In genomic region chr7:11970132-11970531, GRCh38 we compare ENCODE assay signal across 24 cellular contexts.
"Had no signal": no experiment of that assay in that cellular context is flagged by ENCODE, and none has a peak within 500 bp of the region (broad histone marks: within the 10 kb centered on the region; RNA-seq: fewer than 3 reads in every experiment).

No MANE protein-coding gene starts in this region.

- H3K4me3 ChIP-seq: ascending aorta, ovary, prostate gland, right atrium auricular region, upper lobe of right lung had no signal

- DNase-seq: activated CD4-positive, alpha-beta T cell treated with anti-CD3 and anti-CD28 coated beads for 1 hour; activated CD4-positive, alpha-beta T cell treated with anti-CD3 and anti-CD28 coated beads, Interleukin-2, amount 50 U/mL, for 1 hour; activated CD8-positive, alpha-beta T cell treated with anti-CD3 and anti-CD28 coated beads, Interleukin-2, amount 10 ng/mL, durations not matched to agents 7 days and 5 days; activated gamma-delta T cell treated with Interleukin-2 at 50 U/mL for 16 hours; activated T-cell treated with anti-CD3 and anti-CD28 coated beads, Interleukin-2, amount 50 U/mL, for 1 hour; brain microvascular endothelial cell; caudate nucleus; effector CD8-positive, alpha-beta T cell; midbrain; ovary; stimulated activated CD4-positive, alpha-beta T cell treated with anti-CD3 and anti-CD28 coated beads, Interleukin-12 subunit alpha, Interleukin-12 subunit beta, amount 100 ng/mL, for 4 hours; stimulated activated CD4-positive, alpha-beta T cell treated with anti-CD3 and anti-CD28 coated beads, Interleukin-4, amount 100 ng/mL, for 4 hours; stimulated activated naive CD8-positive, alpha-beta T cell treated with anti-CD3 and anti-CD28 coated beads, Interleukin-15, Interleukin-2, amounts not matched to agents 100 U/mL and 50 U/mL, for 24 hours; T-helper 2 cell; upper lobe of right lung had no signal

- FAIRE-seq: frontal cortex, islet of Langerhans had no signal

- H3K36me3 ChIP-seq: ascending aorta, brain microvascular endothelial cell, neutrophil, ovary, prostate gland, right atrium auricular region, upper lobe of right lung had no signal

- H3K4me1 ChIP-seq: ascending aorta, prostate gland, right atrium auricular region, upper lobe of right lung had no signal

- H3K27ac ChIP-seq: ascending aorta, brain microvascular endothelial cell, neutrophil, ovary, prostate gland, right atrium auricular region, upper lobe of right lung had no signal

- ATAC-seq: activated CD8-positive, alpha-beta T cell treated with anti-CD3 and anti-CD28 coated beads, Interleukin-2, amount 10 ng/mL, durations not matched to agents 7 days and 5 days; activated naive CD4-positive, alpha-beta T cell treated with anti-CD3 and anti-CD28 coated beads, Interleukin-2, amount 50 U/mL, for 72 hours; esophagus mucosa; natural killer cell treated with Interleukin-12 subunit alpha and Interleukin-12 subunit beta and Interleukin-15 and Interleukin-18, amount 100 ng/mL, for 72 hours; stimulated activated naive CD8-positive, alpha-beta T cell treated with anti-CD3 and anti-CD28 coated beads, Interleukin-15, Interleukin-2, amounts not matched to agents 100 U/mL and 50 U/mL, for 24 hours; upper lobe of right lung had no signal

- H3K9me3 ChIP-seq: neutrophil, ovary, prostate gland, upper lobe of right lung had no signal

- H3K27me3 ChIP-seq: ascending aorta, brain microvascular endothelial cell, neutrophil, ovary, right atrium auricular region, upper lobe of right lung had no signal
